In genomic region chr19:38851622-38852230, GRCh38 we compare ENCODE assay signal across 8 cellular contexts. TPM values are rescaled to one million over a fixed set of nuclear protein-coding genes. Genes with fewer than 3 reads are reported as not detected.
DNase-seq lines count a peak whose midpoint lies in the region; ATAC-seq and TF ChIP-seq lines count a peak whose summit lies in the region.

No MANE protein-coding gene starts in this region.

- peak; percentile 28 for ATAC-seq in GM18498 (IDR thresholded peaks at IDR 0.05; ENCODE audit: unreplicated experiment)
- no peak for ATAC-seq in GM18517 (IDR thresholded peaks at IDR 0.05; ENCODE audit: unreplicated experiment)

- TF ChIP-seq CTCF in endothelial cell (IDR thresholded peaks at IDR 0.05; ENCODE audit: unreplicated experiment) (no peak), mesothelial cell of epicardium (IDR thresholded peaks at IDR 0.05; ENCODE audit: unreplicated experiment) (no peak)

- H3K27me3 Mint-ChIP-seq in endothelial cell (ENCODE audit: unreplicated experiment) (peaks cover 20% of the 10 kb centered on the region), mesothelial cell of epicardium (ENCODE audit: low read depth) (no peaks in the 10 kb centered on the region)

- peak overlapping the region; percentile 64; the same call in 1 of the 2 replicates for H3K9ac ChIP-seq in HUES48 (ENCODE audit: low read depth, low read length)

- peaks cover 16% of the 10 kb centered on the region for H3K4me1 ChIP-seq in HUES48 (ENCODE audit: control insufficient read depth, insufficient read depth, low read length)

- peaks cover 26% of the 10 kb centered on the region for H3K36me3 Mint-ChIP-seq in endothelial cell (ENCODE audit: low read depth, unreplicated experiment)
- H3K36me3 Mint-ChIP-seq in mesothelial cell of epicardium = peaks cover 2% of the 10 kb centered on the region

- H3K4me3 Mint-ChIP-seq in endothelial cell (ENCODE audit: unreplicated experiment) = peak overlapping the region; percentile 95
- peak overlapping the region; percentile 88 for H3K4me3 Mint-ChIP-seq in mesothelial cell of epicardium

- H3K27ac Mint-ChIP-seq in endothelial cell (ENCODE audit: unreplicated experiment) = peak overlapping the region; percentile 97
- peak overlapping the region; percentile 99 for H3K27ac Mint-ChIP-seq in mesothelial cell of epicardium

- peaks cover 3% of the 10 kb centered on the region; the same call in 1 of the 2 replicates for H3K9me3 ChIP-seq in HUES48 (ENCODE audit: control insufficient read depth, insufficient read depth, low read length)

- DNase-seq in NOMO-1 treated with dmso at 0.1 percent for 144 hours (lab: John Stamatoyannopoulos, UW; ENCODE audit: unreplicated experiment) (peak; percentile 87), endothelial cell (ENCODE audit: low spot score) (peak; percentile 95), mesothelial cell of epicardium (ENCODE audit: low spot score in 2 of 2, unreplicated experiment in 2 of 2) (peak; percentile 89 to 93)
- peak; percentile 89 for DNase-seq in activated CD8-positive, alpha-beta memory T cell treated with anti-CD3 and anti-CD28 coated beads, Interleukin-2, amount 50 U/mL, for 4 hours
- DNase-seq in stimulated activated CD8-positive, alpha-beta memory T cell treated with anti-CD3 and anti-CD28 coated beads, Interleukin-15, amount 100 ng/mL, for 1 hour (ENCODE audit: low read depth) = peak; percentile 78

- H3K9me3 Mint-ChIP-seq in endothelial cell (ENCODE audit: unreplicated experiment) = peaks cover 3% of the 10 kb centered on the region
- H3K9me3 Mint-ChIP-seq in mesothelial cell of epicardium = peaks cover 2% of the 10 kb centered on the region

- peak overlapping the region; percentile 63 for H3K4me3 ChIP-seq in HUES48 (ENCODE audit: low read depth, low read length)

- H3K27me3 ChIP-seq in HUES48 (ENCODE audit: control insufficient read depth, insufficient read depth, low read length) = no peaks in the 10 kb centered on the region

- H3K4me1 Mint-ChIP-seq in endothelial cell (ENCODE audit: unreplicated experiment) (peaks cover 35% of the 10 kb centered on the region), mesothelial cell of epicardium (peaks cover 41% of the 10 kb centered on the region)

- H3K36me3 ChIP-seq in HUES48 (ENCODE audit: control insufficient read depth, insufficient read depth, low read length) = peaks cover 22% of the 10 kb centered on the region

- H3K27ac ChIP-seq in HUES48 (ENCODE audit: low read depth, low read length) = peak overlapping the region; percentile 100

RNA-seq across cellular contexts. Expression of gene HNRNPL, which starts 1.9 kb away (rescaled TPM):
- total RNA-seq in endothelial cell (ENCODE audit: unreplicated experiment) (343 TPM), mesothelial cell of epicardium (423 to 443 TPM (median 425 TPM) in 3 replicates)

RNA-seq across cellular contexts. Expression of gene ECH1, which starts 20.1 kb away (rescaled TPM):
- total RNA-seq in endothelial cell (ENCODE audit: unreplicated experiment) (101 TPM), mesothelial cell of epicardium (79.5 to 91.4 TPM (median 85.9 TPM) in 3 replicates)

RNA-seq across cellular contexts. Expression of gene RINL, which starts 26.3 kb away (rescaled TPM):
- 5.6 TPM for total RNA-seq in endothelial cell (ENCODE audit: unreplicated experiment)
- total RNA-seq in mesothelial cell of epicardium = 2.1 to 3.3 TPM (median 2.3 TPM) in 3 replicates

RNA-seq across cellular contexts. Expression of gene LGALS4, which starts 39.0 kb away (rescaled TPM):
- 0.46 TPM for total RNA-seq in endothelial cell (ENCODE audit: unreplicated experiment)
- 1.4 to 3.0 TPM (median 1.6 TPM) in 3 replicates for total RNA-seq in mesothelial cell of epicardium

RNA-seq across cellular contexts. Expression of gene SIRT2, which starts 47.7 kb away (rescaled TPM):
- total RNA-seq in endothelial cell (ENCODE audit: unreplicated experiment) = 45.9 TPM
- total RNA-seq in mesothelial cell of epicardium = 45.2 to 46.5 TPM (median 45.7 TPM) in 3 replicates
